1 cellular context compared by ENCODE assay signal in genomic region chr10:69334258-69335062, GRCh38.
TF ChIP-seq lines count a peak whose summit lies in the region.

No MANE protein-coding gene starts in this region.

TF ChIP-seq in K562, 482 proteins besides CTCF, POLR2A, EP300 and RAD21 (continued from another document and continues in another):
- TF ChIP-seq HES1 (IDR thresholded peaks at IDR 0.05; ENCODE audit: low read depth): no peak; the same call in 1 of the 2 replicates
- TF ChIP-seq MTF1 (CRISPR knock-in tag; IDR thresholded peaks at IDR 0.05; ENCODE audit: borderline replicate concordance): peak; percentile 64; the same call in 1 of the 2 replicates
- peak; percentile 11; the same call in 1 of the 2 replicates for TF ChIP-seq CEBPB (tag; IDR thresholded peaks at IDR 0.05)
- TF ChIP-seq, protein P1, sequence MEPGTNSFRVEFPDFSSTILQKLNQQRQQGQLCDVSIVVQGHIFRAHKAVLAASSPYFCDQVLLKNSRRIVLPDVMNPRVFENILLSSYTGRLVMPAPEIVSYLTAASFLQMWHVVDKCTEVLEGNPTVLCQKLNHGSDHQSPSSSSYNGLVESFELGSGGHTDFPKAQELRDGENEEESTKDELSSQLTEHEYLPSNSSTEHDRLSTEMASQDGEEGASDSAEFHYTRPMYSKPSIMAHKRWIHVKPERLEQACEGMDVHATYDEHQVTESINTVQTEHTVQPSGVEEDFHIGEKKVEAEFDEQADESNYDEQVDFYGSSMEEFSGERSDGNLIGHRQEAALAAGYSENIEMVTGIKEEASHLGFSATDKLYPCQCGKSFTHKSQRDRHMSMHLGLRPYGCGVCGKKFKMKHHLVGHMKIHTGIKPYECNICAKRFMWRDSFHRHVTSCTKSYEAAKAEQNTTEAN (CRISPR knock-in tag; IDR thresholded peaks at IDR 0.05): no peak
- TF ChIP-seq ZNF512 (tag; IDR thresholded peaks at IDR 0.05): no peak
- TF ChIP-seq BACH1 (tag; IDR thresholded peaks at IDR 0.05): no peak
- no peak for TF ChIP-seq TOE1 (IDR thresholded peaks at IDR 0.05; ENCODE audit: borderline replicate concordance)
- no peak; the same call in 1 of the 2 replicates for TF ChIP-seq TOE1 (CRISPR knock-in tag; IDR thresholded peaks at IDR 0.05; ENCODE audit: borderline replicate concordance, low read depth)
- TF ChIP-seq KDM5B (IDR thresholded peaks at IDR 0.05; ENCODE audit: insufficient replicate concordance, low read depth, low read length): peak; percentile 37
- no peak for TF ChIP-seq HNRNPK (IDR thresholded peaks at IDR 0.05; ENCODE audit: low read depth, low read length, poor library complexity, severe bottlenecking)
- TF ChIP-seq TFE3 (CRISPR knock-in tag; IDR thresholded peaks at IDR 0.05): no peak
- TF ChIP-seq FOS (IDR thresholded peaks at IDR 0.05; ENCODE audit: extremely low read depth, insufficient read length): no peak
- TF ChIP-seq ELF2 (CRISPR knock-in tag; IDR thresholded peaks at IDR 0.05): no peak
- TF ChIP-seq NEUROD1 (IDR thresholded peaks at IDR 0.05; ENCODE audit: borderline replicate concordance, low read depth, low read length, partially characterized antibody): peak; percentile 62
- 0 out of 2 replicates have a peak, but pooled peaks have one; percentile 21 for TF ChIP-seq CCAR2 (IDR thresholded peaks at IDR 0.05; ENCODE audit: low read depth, low read length)
- TF ChIP-seq, protein P2, sequence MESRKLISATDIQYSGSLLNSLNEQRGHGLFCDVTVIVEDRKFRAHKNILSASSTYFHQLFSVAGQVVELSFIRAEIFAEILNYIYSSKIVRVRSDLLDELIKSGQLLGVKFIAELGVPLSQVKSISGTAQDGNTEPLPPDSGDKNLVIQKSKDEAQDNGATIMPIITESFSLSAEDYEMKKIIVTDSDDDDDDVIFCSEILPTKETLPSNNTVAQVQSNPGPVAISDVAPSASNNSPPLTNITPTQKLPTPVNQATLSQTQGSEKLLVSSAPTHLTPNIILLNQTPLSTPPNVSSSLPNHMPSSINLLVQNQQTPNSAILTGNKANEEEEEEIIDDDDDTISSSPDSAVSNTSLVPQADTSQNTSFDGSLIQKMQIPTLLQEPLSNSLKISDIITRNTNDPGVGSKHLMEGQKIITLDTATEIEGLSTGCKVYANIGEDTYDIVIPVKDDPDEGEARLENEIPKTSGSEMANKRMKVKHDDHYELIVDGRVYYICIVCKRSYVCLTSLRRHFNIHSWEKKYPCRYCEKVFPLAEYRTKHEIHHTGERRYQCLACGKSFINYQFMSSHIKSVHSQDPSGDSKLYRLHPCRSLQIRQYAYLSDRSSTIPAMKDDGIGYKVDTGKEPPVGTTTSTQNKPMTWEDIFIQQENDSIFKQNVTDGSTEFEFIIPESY (CRISPR knock-in tag; IDR thresholded peaks at IDR 0.05): no peak
- TF ChIP-seq PHF21A (IDR thresholded peaks at IDR 0.05; ENCODE audit: borderline replicate concordance, low read depth): 0 out of 2 replicates have a peak, but pooled peaks have one; percentile 36
- no peak for TF ChIP-seq ETV1 (tag; conservative IDR thresholded peaks at IDR 0.05; ENCODE audit: low read depth)
- TF ChIP-seq, protein P3, sequence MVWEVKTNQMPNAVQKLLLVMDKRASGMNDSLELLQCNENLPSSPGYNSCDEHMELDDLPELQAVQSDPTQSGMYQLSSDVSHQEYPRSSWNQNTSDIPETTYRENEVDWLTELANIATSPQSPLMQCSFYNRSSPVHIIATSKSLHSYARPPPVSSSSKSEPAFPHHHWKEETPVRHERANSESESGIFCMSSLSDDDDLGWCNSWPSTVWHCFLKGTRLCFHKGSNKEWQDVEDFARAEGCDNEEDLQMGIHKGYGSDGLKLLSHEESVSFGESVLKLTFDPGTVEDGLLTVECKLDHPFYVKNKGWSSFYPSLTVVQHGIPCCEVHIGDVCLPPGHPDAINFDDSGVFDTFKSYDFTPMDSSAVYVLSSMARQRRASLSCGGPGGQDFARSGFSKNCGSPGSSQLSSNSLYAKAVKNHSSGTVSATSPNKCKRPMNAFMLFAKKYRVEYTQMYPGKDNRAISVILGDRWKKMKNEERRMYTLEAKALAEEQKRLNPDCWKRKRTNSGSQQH (CRISPR knock-in tag; IDR thresholded peaks at IDR 0.05): peak; percentile 67
- no peak for TF ChIP-seq FOXP1 (CRISPR knock-in tag; IDR thresholded peaks at IDR 0.05)
- TF ChIP-seq BRF1 (IDR thresholded peaks at IDR 0.05; ENCODE audit: borderline replicate concordance, extremely low read depth, insufficient read length): no peak
- TF ChIP-seq, protein P4, sequence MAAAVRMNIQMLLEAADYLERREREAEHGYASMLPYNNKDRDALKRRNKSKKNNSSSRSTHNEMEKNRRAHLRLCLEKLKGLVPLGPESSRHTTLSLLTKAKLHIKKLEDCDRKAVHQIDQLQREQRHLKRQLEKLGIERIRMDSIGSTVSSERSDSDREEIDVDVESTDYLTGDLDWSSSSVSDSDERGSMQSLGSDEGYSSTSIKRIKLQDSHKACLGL (CRISPR knock-in tag; IDR thresholded peaks at IDR 0.05; ENCODE audit: borderline replicate concordance, poor library complexity, severe bottlenecking): peak; percentile 61
- TF ChIP-seq ZNF695 (CRISPR knock-in tag; IDR thresholded peaks at IDR 0.05): no peak
- TF ChIP-seq ZNF408 (CRISPR knock-in tag; IDR thresholded peaks at IDR 0.05; ENCODE audit: low read depth): no peak
- TF ChIP-seq FOXM1 (IDR thresholded peaks at IDR 0.05; ENCODE audit: low read depth): 0 out of 2 replicates have a peak, but pooled peaks have one; percentile 6
- no peak; the same call in 1 of the 2 replicates for TF ChIP-seq FOXM1 (CRISPR knock-in tag; IDR thresholded peaks at IDR 0.05; ENCODE audit: low read depth)
- TF ChIP-seq MAFG (tag; conservative IDR thresholded peaks at IDR 0.05): peak; percentile 69
- no peak for TF ChIP-seq SAFB2 (IDR thresholded peaks at IDR 0.05; ENCODE audit: borderline replicate concordance, low read depth, low read length, severe bottlenecking)
- TF ChIP-seq RBM15 (IDR thresholded peaks at IDR 0.05; ENCODE audit: insufficient read depth, low read length): no peak
- TF ChIP-seq, protein P5, sequence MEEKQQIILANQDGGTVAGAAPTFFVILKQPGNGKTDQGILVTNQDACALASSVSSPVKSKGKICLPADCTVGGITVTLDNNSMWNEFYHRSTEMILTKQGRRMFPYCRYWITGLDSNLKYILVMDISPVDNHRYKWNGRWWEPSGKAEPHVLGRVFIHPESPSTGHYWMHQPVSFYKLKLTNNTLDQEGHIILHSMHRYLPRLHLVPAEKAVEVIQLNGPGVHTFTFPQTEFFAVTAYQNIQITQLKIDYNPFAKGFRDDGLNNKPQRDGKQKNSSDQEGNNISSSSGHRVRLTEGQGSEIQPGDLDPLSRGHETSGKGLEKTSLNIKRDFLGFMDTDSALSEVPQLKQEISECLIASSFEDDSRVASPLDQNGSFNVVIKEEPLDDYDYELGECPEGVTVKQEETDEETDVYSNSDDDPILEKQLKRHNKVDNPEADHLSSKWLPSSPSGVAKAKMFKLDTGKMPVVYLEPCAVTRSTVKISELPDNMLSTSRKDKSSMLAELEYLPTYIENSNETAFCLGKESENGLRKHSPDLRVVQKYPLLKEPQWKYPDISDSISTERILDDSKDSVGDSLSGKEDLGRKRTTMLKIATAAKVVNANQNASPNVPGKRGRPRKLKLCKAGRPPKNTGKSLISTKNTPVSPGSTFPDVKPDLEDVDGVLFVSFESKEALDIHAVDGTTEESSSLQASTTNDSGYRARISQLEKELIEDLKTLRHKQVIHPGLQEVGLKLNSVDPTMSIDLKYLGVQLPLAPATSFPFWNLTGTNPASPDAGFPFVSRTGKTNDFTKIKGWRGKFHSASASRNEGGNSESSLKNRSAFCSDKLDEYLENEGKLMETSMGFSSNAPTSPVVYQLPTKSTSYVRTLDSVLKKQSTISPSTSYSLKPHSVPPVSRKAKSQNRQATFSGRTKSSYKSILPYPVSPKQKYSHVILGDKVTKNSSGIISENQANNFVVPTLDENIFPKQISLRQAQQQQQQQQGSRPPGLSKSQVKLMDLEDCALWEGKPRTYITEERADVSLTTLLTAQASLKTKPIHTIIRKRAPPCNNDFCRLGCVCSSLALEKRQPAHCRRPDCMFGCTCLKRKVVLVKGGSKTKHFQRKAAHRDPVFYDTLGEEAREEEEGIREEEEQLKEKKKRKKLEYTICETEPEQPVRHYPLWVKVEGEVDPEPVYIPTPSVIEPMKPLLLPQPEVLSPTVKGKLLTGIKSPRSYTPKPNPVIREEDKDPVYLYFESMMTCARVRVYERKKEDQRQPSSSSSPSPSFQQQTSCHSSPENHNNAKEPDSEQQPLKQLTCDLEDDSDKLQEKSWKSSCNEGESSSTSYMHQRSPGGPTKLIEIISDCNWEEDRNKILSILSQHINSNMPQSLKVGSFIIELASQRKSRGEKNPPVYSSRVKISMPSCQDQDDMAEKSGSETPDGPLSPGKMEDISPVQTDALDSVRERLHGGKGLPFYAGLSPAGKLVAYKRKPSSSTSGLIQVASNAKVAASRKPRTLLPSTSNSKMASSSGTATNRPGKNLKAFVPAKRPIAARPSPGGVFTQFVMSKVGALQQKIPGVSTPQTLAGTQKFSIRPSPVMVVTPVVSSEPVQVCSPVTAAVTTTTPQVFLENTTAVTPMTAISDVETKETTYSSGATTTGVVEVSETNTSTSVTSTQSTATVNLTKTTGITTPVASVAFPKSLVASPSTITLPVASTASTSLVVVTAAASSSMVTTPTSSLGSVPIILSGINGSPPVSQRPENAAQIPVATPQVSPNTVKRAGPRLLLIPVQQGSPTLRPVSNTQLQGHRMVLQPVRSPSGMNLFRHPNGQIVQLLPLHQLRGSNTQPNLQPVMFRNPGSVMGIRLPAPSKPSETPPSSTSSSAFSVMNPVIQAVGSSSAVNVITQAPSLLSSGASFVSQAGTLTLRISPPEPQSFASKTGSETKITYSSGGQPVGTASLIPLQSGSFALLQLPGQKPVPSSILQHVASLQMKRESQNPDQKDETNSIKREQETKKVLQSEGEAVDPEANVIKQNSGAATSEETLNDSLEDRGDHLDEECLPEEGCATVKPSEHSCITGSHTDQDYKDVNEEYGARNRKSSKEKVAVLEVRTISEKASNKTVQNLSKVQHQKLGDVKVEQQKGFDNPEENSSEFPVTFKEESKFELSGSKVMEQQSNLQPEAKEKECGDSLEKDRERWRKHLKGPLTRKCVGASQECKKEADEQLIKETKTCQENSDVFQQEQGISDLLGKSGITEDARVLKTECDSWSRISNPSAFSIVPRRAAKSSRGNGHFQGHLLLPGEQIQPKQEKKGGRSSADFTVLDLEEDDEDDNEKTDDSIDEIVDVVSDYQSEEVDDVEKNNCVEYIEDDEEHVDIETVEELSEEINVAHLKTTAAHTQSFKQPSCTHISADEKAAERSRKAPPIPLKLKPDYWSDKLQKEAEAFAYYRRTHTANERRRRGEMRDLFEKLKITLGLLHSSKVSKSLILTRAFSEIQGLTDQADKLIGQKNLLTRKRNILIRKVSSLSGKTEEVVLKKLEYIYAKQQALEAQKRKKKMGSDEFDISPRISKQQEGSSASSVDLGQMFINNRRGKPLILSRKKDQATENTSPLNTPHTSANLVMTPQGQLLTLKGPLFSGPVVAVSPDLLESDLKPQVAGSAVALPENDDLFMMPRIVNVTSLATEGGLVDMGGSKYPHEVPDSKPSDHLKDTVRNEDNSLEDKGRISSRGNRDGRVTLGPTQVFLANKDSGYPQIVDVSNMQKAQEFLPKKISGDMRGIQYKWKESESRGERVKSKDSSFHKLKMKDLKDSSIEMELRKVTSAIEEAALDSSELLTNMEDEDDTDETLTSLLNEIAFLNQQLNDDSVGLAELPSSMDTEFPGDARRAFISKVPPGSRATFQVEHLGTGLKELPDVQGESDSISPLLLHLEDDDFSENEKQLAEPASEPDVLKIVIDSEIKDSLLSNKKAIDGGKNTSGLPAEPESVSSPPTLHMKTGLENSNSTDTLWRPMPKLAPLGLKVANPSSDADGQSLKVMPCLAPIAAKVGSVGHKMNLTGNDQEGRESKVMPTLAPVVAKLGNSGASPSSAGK (IDR thresholded peaks at IDR 0.05): no peak; the same call in 1 of the 2 replicates
- no peak for TF ChIP-seq ZNF764 (CRISPR knock-in tag; IDR thresholded peaks at IDR 0.05; ENCODE audit: low read depth)
- no peak for TF ChIP-seq ZNF586 (CRISPR knock-in tag; conservative IDR thresholded peaks at IDR 0.05)
- no peak for TF ChIP-seq SMAD3 (CRISPR knock-in tag; conservative IDR thresholded peaks at IDR 0.05)
- TF ChIP-seq, protein P6, sequence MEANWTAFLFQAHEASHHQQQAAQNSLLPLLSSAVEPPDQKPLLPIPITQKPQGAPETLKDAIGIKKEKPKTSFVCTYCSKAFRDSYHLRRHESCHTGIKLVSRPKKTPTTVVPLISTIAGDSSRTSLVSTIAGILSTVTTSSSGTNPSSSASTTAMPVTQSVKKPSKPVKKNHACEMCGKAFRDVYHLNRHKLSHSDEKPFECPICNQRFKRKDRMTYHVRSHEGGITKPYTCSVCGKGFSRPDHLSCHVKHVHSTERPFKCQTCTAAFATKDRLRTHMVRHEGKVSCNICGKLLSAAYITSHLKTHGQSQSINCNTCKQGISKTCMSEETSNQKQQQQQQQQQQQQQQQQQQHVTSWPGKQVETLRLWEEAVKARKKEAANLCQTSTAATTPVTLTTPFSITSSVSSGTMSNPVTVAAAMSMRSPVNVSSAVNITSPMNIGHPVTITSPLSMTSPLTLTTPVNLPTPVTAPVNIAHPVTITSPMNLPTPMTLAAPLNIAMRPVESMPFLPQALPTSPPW (CRISPR knock-in tag; IDR thresholded peaks at IDR 0.05): peak; percentile 61
